Comparison of ENCODE assay signal across 30 cellular contexts in the genomic region with DNA sequence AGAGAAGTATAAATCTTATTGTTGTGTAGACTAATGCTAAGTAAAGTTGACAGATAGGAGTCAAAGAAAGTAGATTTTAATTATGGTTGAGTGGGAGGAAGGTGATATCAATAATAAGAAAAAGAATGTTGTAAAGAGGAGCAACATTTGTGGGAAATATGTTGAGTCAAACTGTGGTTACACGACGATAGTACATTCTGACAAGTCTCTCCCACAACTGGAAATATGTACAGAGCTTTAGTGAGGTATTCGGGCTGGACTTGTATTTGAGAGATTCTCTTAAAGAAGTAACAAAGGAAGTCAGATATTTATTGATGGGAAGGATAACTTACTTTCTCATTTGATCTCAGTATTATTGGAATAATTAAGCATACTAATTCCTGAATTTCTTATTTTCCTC.
DNase-seq lines count a peak whose midpoint lies in the region; ATAC-seq and TF ChIP-seq lines count a peak whose summit lies in the region.
"Had no signal": no experiment of that assay in that cellular context is flagged by ENCODE, and none has a peak within 500 bp of the region (broad histone marks: within the 10 kb centered on the region; RNA-seq: fewer than 3 reads in every experiment).

No MANE protein-coding gene starts in this region.

- H3K4me1 Mint-ChIP-seq in CD14-positive monocyte, result no peaks in the 10 kb centered on the region
- H3K4me1 Mint-ChIP-seq in naive thymus-derived CD4-positive, alpha-beta T cell, result no peaks in the 10 kb centered on the region
- H3K4me1 Mint-ChIP-seq: activated naive CD8-positive, alpha-beta T cell treated with anti-CD3 and anti-CD28 coated beads for 36 hours; brain; memory B cell; stimulated activated effector memory CD8-positive, alpha-beta T cell treated with anti-CD3 and anti-CD28 coated beads, Interleukin-12 subunit alpha, Interleukin-12 subunit beta, amount 100 ng/mL, for 72 hours had no signal

- H3K4me3 ChIP-seq in lower lobe of right lung, result no peak overlapping the region
- no peak overlapping the region for H3K4me3 ChIP-seq in naive thymus-derived CD4-positive, alpha-beta T cell (ENCODE audit: low read length)
- H3K4me3 ChIP-seq: BLaER1 treated with 17β-estradiol and CSF1 and Interleukin-3, amounts not matched to agents 10 nM and 100 nM had no signal

- H3K27me3 ChIP-seq in lower lobe of right lung (ENCODE audit: low read depth), result no peaks in the 10 kb centered on the region
- no peaks in the 10 kb centered on the region for H3K27me3 ChIP-seq in naive thymus-derived CD4-positive, alpha-beta T cell (ENCODE audit: control insufficient read depth in 2 of 2, insufficient read depth in 2 of 2, low read length in 2 of 2)
- H3K27me3 ChIP-seq: BLaER1 treated with 17β-estradiol and CSF1 and Interleukin-3, amounts not matched to agents 10 nM and 100 nM had no signal

- DNase-seq in AG20443 (ENCODE audit: low spot score) (peak; percentile 3), LHCN-M2 (ENCODE audit: low read depth) (peak; percentile 67), dermis blood vessel endothelial cell (peak; percentile 2), myocyte (ENCODE audit: low read depth) (peak; percentile 6), lower lobe of right lung (no peak), CD14-positive monocyte (ENCODE audit: low spot score) (no peak), occipital lobe (lab: John Stamatoyannopoulos, UW) (no peak)
- DNase-seq in naive thymus-derived CD4-positive, alpha-beta T cell, result no peak
- DNase-seq: ACHN; activated CD4-positive, alpha-beta T cell treated with anti-CD3 and anti-CD28 coated beads, Interleukin-2, amount 50 U/mL, for 48 hours; activated CD8-positive, alpha-beta memory T cell treated with anti-CD3 and anti-CD28 coated beads, Interleukin-2, amount 50 U/mL, for 48 hours; activated naive CD8-positive, alpha-beta T cell treated with anti-CD3 and anti-CD28 coated beads for 36 hours; effector CD8-positive, alpha-beta T cell; H9; left cardiac atrium; NCI-H1105 treated with DMSO at 0.1 percent for 48 hours; NCI-H2029; NCI-H2227 treated with DMSO at 0.1 percent for 48 hours; NCI-H748 treated with DMSO at 0.1 percent for 48 hours; SHP77; small intestine; stimulated activated CD4-positive, alpha-beta T cell treated with anti-CD3 and anti-CD28 coated beads, Interleukin-2, amount 100 ng/mL, for 48 hours; substantia nigra; SW 1271 had no signal

- peaks cover 0 to 3% (median 1%) of the 10 kb centered on the region in 7 donors for H3K9me3 Mint-ChIP-seq in CD14-positive monocyte
- peaks cover 0 to 5% (median 2%) of the 10 kb centered on the region in 11 donors for H3K9me3 Mint-ChIP-seq in naive thymus-derived CD4-positive, alpha-beta T cell
- H3K9me3 Mint-ChIP-seq: activated T-helper 2 cell treated with anti-CD3 and anti-CD28 coated beads, Interferon-gamma antibody, Interleukin-2, Interleukin-4, amounts not matched to agents 10 μg/mL and 5 μg/mL and 100 μg/mL, durations not matched to agents 14 hours and 24 hours and 36 hours; WTC11 had no signal

- CTCF ChIA-PET in naive thymus-derived CD4-positive, alpha-beta T cell (lab: Charles Lee), result no interaction called here

- TF ChIP-seq CTCF in lower lobe of right lung (IDR thresholded peaks at IDR 0.05), result no peak
- TF ChIP-seq CTCF in CD14-positive monocyte (IDR thresholded peaks at IDR 0.05), result no peak

- no peak for ATAC-seq in lower lobe of right lung
- ATAC-seq in naive thymus-derived CD4-positive, alpha-beta T cell, result no peak
- ATAC-seq: left cardiac atrium; stimulated activated effector memory CD8-positive, alpha-beta T cell treated with anti-CD3 and anti-CD28 coated beads, Interleukin-12 subunit alpha, Interleukin-12 subunit beta, amount 100 ng/mL, for 72 hours; WTC11 had no signal

- no peaks in the 10 kb centered on the region for H3K27me3 Mint-ChIP-seq in CD14-positive monocyte (ENCODE audit: low read depth in 3 of 3)
- H3K27me3 Mint-ChIP-seq in naive thymus-derived CD4-positive, alpha-beta T cell, result no peaks in the 10 kb centered on the region
- H3K27me3 Mint-ChIP-seq: activated naive CD8-positive, alpha-beta T cell treated with anti-CD3 and anti-CD28 coated beads for 36 hours; brain; memory B cell had no signal

- H3K4me1 ChIP-seq in lower lobe of right lung, result no peaks in the 10 kb centered on the region
- no peaks in the 10 kb centered on the region for H3K4me1 ChIP-seq in naive thymus-derived CD4-positive, alpha-beta T cell (ENCODE audit: control insufficient read depth in 2 of 2, insufficient read depth in 2 of 2, low read length in 2 of 2)
- H3K4me1 ChIP-seq: BLaER1 treated with 17β-estradiol and CSF1 and Interleukin-3, amounts not matched to agents 10 nM and 100 nM had no signal

- H3K36me3 ChIP-seq in lower lobe of right lung, result no peaks in the 10 kb centered on the region
- no peaks in the 10 kb centered on the region for H3K36me3 ChIP-seq in naive thymus-derived CD4-positive, alpha-beta T cell (ENCODE audit: control insufficient read depth in 2 of 3, insufficient read depth in 3 of 3, low read length in 3 of 3)
- H3K36me3 ChIP-seq: BLaER1 treated with 17β-estradiol and CSF1 and Interleukin-3, amounts not matched to agents 10 nM and 100 nM had no signal

- POLR2A ChIA-PET in naive thymus-derived CD4-positive, alpha-beta T cell (lab: Charles Lee), result no interaction called here

- H3K9me3 ChIP-seq in lower lobe of right lung, result no peaks in the 10 kb centered on the region
- no peaks in the 10 kb centered on the region for H3K9me3 ChIP-seq in naive thymus-derived CD4-positive, alpha-beta T cell (ENCODE audit: control insufficient read depth in 2 of 3, low read length in 3 of 3)
- H3K9me3 ChIP-seq: BLaER1 treated with 17β-estradiol and CSF1 and Interleukin-3, amounts not matched to agents 10 nM and 100 nM had no signal

- intact Hi-C loops in lower lobe of right lung (cut with DNase I) (no loop called here), CD14-positive monocyte (cut with micrococcal nuclease) (no loop called here)
- intact Hi-C loops in naive thymus-derived CD4-positive, alpha-beta T cell (cut with micrococcal nuclease), result no loop called here

- no peak overlapping the region for H3K4me3 Mint-ChIP-seq in CD14-positive monocyte
- H3K4me3 Mint-ChIP-seq in naive thymus-derived CD4-positive, alpha-beta T cell, result no peak overlapping the region
- H3K4me3 Mint-ChIP-seq: activated naive CD8-positive, alpha-beta T cell treated with anti-CD3 and anti-CD28 coated beads for 36 hours; brain; H9; memory B cell; stimulated activated effector memory CD8-positive, alpha-beta T cell treated with anti-CD3 and anti-CD28 coated beads, Interleukin-12 subunit alpha, Interleukin-12 subunit beta, amount 100 ng/mL, for 72 hours; WTC11 had no signal

- no peak overlapping the region for H3K27ac ChIP-seq in lower lobe of right lung
- H3K27ac ChIP-seq in naive thymus-derived CD4-positive, alpha-beta T cell (ENCODE audit: low read depth, low read length), result no peak overlapping the region
- H3K27ac ChIP-seq: BLaER1 treated with 17β-estradiol and CSF1 and Interleukin-3, amounts not matched to agents 10 nM and 100 nM had no signal

- no peaks in the 10 kb centered on the region for H3K36me3 Mint-ChIP-seq in CD14-positive monocyte
- H3K36me3 Mint-ChIP-seq in naive thymus-derived CD4-positive, alpha-beta T cell, result no peaks in the 10 kb centered on the region
- H3K36me3 Mint-ChIP-seq: activated naive CD8-positive, alpha-beta T cell treated with anti-CD3 and anti-CD28 coated beads for 36 hours; brain; memory B cell; stimulated activated effector memory CD8-positive, alpha-beta T cell treated with anti-CD3 and anti-CD28 coated beads, Interleukin-12 subunit alpha, Interleukin-12 subunit beta, amount 100 ng/mL, for 72 hours; WTC11 had no signal

- H3K27ac Mint-ChIP-seq in CD14-positive monocyte, result no peak overlapping the region
- no peak overlapping the region for H3K27ac Mint-ChIP-seq in naive thymus-derived CD4-positive, alpha-beta T cell
- H3K27ac Mint-ChIP-seq: activated naive CD8-positive, alpha-beta T cell treated with anti-CD3 and anti-CD28 coated beads for 36 hours; activated T-helper 2 cell treated with anti-CD3 and anti-CD28 coated beads, Interferon-gamma antibody, Interleukin-2, Interleukin-4, amounts not matched to agents 10 μg/mL and 5 μg/mL and 100 μg/mL, durations not matched to agents 14 hours and 24 hours and 36 hours; brain; H9; memory B cell; stimulated activated effector memory CD8-positive, alpha-beta T cell treated with anti-CD3 and anti-CD28 coated beads, Interleukin-12 subunit alpha, Interleukin-12 subunit beta, amount 100 ng/mL, for 72 hours; WTC11 had no signal

Comparison
In these comparisons a context has a peak if more than half of its experiments do, and no peak if none do; other contexts are left out.
1. DNase-seq: peak in AG20443 (single experiment), LHCN-M2 (single experiment), dermis blood vessel endothelial cell (single experiment) and myocyte (single experiment); none in lower lobe of right lung (single experiment), CD14-positive monocyte (single experiment), naive thymus-derived CD4-positive, alpha-beta T cell (0 of 9) and occipital lobe (single experiment).